16 cellular contexts compared by ENCODE assay signal in the genomic region with DNA sequence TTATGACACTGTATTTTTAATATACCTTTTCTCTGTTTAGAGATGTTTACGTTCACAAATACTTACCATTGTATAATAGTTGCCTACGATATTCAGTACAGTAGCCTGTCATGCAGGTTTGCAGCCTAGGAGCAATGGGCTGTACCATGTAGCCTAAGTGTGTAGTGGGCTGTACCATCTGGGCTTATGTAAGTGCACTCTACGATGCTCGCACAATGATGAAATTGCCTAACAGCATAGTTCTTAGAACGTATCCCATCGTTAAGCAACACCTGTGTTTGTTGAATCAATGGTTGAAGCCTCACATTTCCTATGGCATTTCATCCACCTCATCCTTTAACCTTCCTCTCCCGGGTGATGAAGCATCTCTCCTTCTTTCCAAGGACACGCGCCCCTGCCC. TPM values are rescaled to one million over a fixed set of nuclear protein-coding genes. Genes with fewer than 3 reads are reported as not detected.
"Had no signal": no experiment of that assay in that cellular context is flagged by ENCODE, and none has a peak within 500 bp of the region (broad histone marks: within the 10 kb centered on the region; RNA-seq: fewer than 3 reads in every experiment).

No MANE protein-coding gene starts in this region.

- H3K4me1 ChIP-seq: tibial artery had no signal

- H3K36me3 Mint-ChIP-seq: stimulated activated effector memory CD8-positive, alpha-beta T cell treated with anti-CD3 and anti-CD28 coated beads, Interleukin-12 subunit alpha, Interleukin-12 subunit beta, amount 100 ng/mL, for 72 hours had no signal

- H3K4me3 ChIP-seq: tibial artery had no signal

- H3K27ac Mint-ChIP-seq: activated T-cell treated with anti-CD3 and anti-CD28 coated beads, Interleukin-2, amount 50 U/mL, for 24 hours; immature natural killer cell; memory B cell; nephron; progenitor cell of endocrine pancreas; stimulated activated effector memory CD8-positive, alpha-beta T cell treated with anti-CD3 and anti-CD28 coated beads, Interleukin-12 subunit alpha, Interleukin-12 subunit beta, amount 100 ng/mL, for 72 hours had no signal

- H3K4me1 Mint-ChIP-seq: immature natural killer cell; memory B cell; stimulated activated effector memory CD8-positive, alpha-beta T cell treated with anti-CD3 and anti-CD28 coated beads, Interleukin-12 subunit alpha, Interleukin-12 subunit beta, amount 100 ng/mL, for 72 hours had no signal

- H3K27me3 ChIP-seq: brain microvascular endothelial cell, tibial artery had no signal

- H3K4me3 Mint-ChIP-seq: activated T-cell treated with anti-CD3 and anti-CD28 coated beads, Interleukin-2, amount 50 U/mL, for 24 hours; immature natural killer cell; memory B cell; nephron; stimulated activated effector memory CD8-positive, alpha-beta T cell treated with anti-CD3 and anti-CD28 coated beads, Interleukin-12 subunit alpha, Interleukin-12 subunit beta, amount 100 ng/mL, for 72 hours had no signal

- H3K36me3 ChIP-seq: brain microvascular endothelial cell, tibial artery had no signal

- DNase-seq: activated CD4-positive, alpha-beta T cell treated with anti-CD3 and anti-CD28 coated beads, Interleukin-2, amount 50 U/mL, for 1 hour; activated CD4-positive, CD25-positive, alpha-beta regulatory T cell; activated effector memory CD4-positive, alpha-beta T cell treated with Interleukin-2 at 50 U/mL for 16 hours; activated T-cell treated with anti-CD3 and anti-CD28 coated beads, Interleukin-2, amount 50 U/mL, for 24 hours; amniotic stem cell; brain microvascular endothelial cell; immature natural killer cell; occipital lobe; right cardiac atrium; small intestine; T-helper 2 cell; tibial artery had no signal

- H3K27ac ChIP-seq: brain microvascular endothelial cell, tibial artery had no signal

RNA-seq across cellular contexts. Expression of gene EML1, which starts 12.5 kb away (rescaled TPM):
- polyA plus RNA-seq: immature natural killer cell had no signal
